Comparison of ENCODE assay signal across 8 cellular contexts in the genomic region with DNA sequence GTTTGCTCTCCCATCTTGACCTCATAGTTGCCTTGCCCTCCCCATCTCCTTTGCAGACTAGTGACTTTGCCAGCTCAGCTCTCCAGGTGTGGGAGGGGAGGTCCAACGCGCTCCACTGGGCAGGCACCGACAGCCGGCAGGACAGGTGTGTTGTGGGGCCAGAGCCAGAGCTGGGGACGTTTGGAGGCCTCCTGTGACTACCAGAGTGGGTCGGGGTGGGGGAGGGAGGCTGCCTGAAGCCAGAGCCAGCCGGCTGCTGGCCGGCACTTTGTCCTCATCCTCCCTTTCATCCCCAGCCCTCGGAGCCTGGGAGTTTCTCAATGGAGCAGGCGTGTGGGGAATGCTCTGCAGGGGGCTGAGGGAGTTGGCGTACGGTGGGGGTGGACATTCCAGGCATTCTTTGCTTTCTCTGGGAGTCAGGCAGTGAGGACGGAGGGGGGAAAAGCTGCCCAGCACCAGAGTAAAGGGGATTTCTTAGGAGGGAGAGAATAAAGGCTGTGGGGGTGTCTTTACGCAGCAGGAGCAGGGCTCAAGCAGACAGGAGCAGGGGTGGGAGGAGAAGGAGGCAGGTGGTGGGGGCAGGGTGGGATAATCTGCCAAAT. TPM values are rescaled to one million over a fixed set of nuclear protein-coding genes. Genes with fewer than 3 reads are reported as not detected.
A peak's percentile ranks its signal among the peaks of the same experiment; 100 is the strongest.
DNase-seq lines count a peak whose midpoint lies in the region; ATAC-seq and TF ChIP-seq lines count a peak whose summit lies in the region.

No MANE protein-coding gene starts in this region.

- no peaks in the 10 kb centered on the region; the same call in 1 of the 2 replicates for H3K36me3 ChIP-seq in GM23248 (ENCODE audit: low read depth)
- H3K36me3 ChIP-seq in neural cell (ENCODE audit: insufficient read depth, low read length) = peaks cover 6% of the 10 kb centered on the region

- H3K27ac ChIP-seq in GM23248 = peak overlapping the region; percentile 95
- H3K27ac ChIP-seq in neural cell (ENCODE audit: low read length) = peak overlapping the region; percentile 57

- WGBS in GM23248 (ENCODE audit: low coverage in 1 of 2, low lambda C conversion rate in 2 of 2, missing lambda C conversion rate in 2 of 2), 2 experiments = 20% methylated on average over 13 to 14 of the region's 14 CpGs

- no peak for TF ChIP-seq RAD21 in neural cell (conservative IDR thresholded peaks at IDR 0.05)

- TF ChIP-seq EP300 in neural cell (conservative IDR thresholded peaks at IDR 0.05; ENCODE audit: poor library complexity, severe bottlenecking) = no peak

- no peaks in the 10 kb centered on the region for H3K9me3 ChIP-seq in GM23248 (ENCODE audit: low read depth)
- H3K9me3 ChIP-seq in neural cell (ENCODE audit: low read length) = no peaks in the 10 kb centered on the region

- H3K4me3 ChIP-seq in GM23248 (no peak overlapping the region), epithelial cell of esophagus (ENCODE audit: low read length) (no peak overlapping the region), neural cell (ENCODE audit: low read length) (peak overlapping the region; percentile 38)

- in situ Hi-C loops in GM23248 (cut with MboI) = no loop called here

- no peak for TF ChIP-seq CTCF in epithelial cell of esophagus (IDR thresholded peaks at IDR 0.05; ENCODE audit: insufficient read depth, low read depth, low read length, missing control alignments)
- no peak for TF ChIP-seq CTCF in neural cell (IDR thresholded peaks at IDR 0.05; ENCODE audit: poor library complexity, severe bottlenecking)

- peak overlapping the region; percentile 47; the same call in 1 of the 2 replicates for H2AFZ ChIP-seq in GM23248
- H2AFZ ChIP-seq in neural cell (ENCODE audit: low read depth, low read length) = peak overlapping the region; percentile 48

- peak overlapping the region; percentile 84 for H3K4me2 ChIP-seq in GM23248 (ENCODE audit: unreplicated experiment)
- H3K4me2 ChIP-seq in neural cell (ENCODE audit: low read length) = peak overlapping the region; percentile 27

- DNase-seq in GM23248 (peak; percentile 86), NCI-H69 (lab: John Stamatoyannopoulos, UW) (peak; percentile 60), epithelial cell of esophagus (ENCODE audit: low read depth) (peak; percentile 77), inferior parietal cortex (ENCODE audit: extremely low spot score) (no peak)
- no peak for DNase-seq in stimulated activated CD4-positive, alpha-beta T cell treated with anti-CD3 and anti-CD28 coated beads, Interleukin-2, amount 100 ng/mL, for 24 hours
- DNase-seq in stimulated activated CD4-positive, alpha-beta T cell treated with anti-CD3 and anti-CD28 coated beads, Interleukin-15, amount 100 ng/mL, for 24 hours = no peak

- H3K27me3 ChIP-seq in GM23248 (replicated peaks; ENCODE audit: insufficient read depth) (no peaks in the 10 kb centered on the region), neural cell (ENCODE audit: insufficient read depth, low read depth, low read length) (no peaks in the 10 kb centered on the region)

- H3K9me2 ChIP-seq in GM23248 (ENCODE audit: insufficient read depth) (no peaks in the 10 kb centered on the region), neural cell (ENCODE audit: insufficient read depth, low read length) (no peaks in the 10 kb centered on the region)

- H3F3A ChIP-seq in GM23248 (ENCODE audit: insufficient read depth) (peaks cover 53% of the 10 kb centered on the region), neural cell (ENCODE audit: insufficient read depth, low read length, poor library complexity, severe bottlenecking) (peaks cover 4% of the 10 kb centered on the region)

- no peaks in the 10 kb centered on the region for H4K20me1 ChIP-seq in GM23248 (ENCODE audit: insufficient read depth)
- no peaks in the 10 kb centered on the region for H4K20me1 ChIP-seq in neural cell (ENCODE audit: insufficient read depth)

- H3K9ac ChIP-seq in GM23248 = peak overlapping the region; percentile 72
- H3K9ac ChIP-seq in neural cell (ENCODE audit: low read length) = peak overlapping the region; percentile 56

- no peaks in the 10 kb centered on the region for H3K79me2 ChIP-seq in GM23248 (ENCODE audit: insufficient read depth)
- no peaks in the 10 kb centered on the region for H3K79me2 ChIP-seq in neural cell (replicated peaks; ENCODE audit: insufficient read depth, low read length)

- peaks cover 63% of the 10 kb centered on the region for H3K4me1 ChIP-seq in GM23248 (ENCODE audit: insufficient read depth)

- ATAC-seq in GM21717 (IDR thresholded peaks at IDR 0.05; ENCODE audit: unreplicated experiment) = no peak

TF ChIP-seq in neural cell, 6 proteins besides CTCF, POLR2A, EP300 and RAD21:
- TF ChIP-seq MXI1 (conservative IDR thresholded peaks at IDR 0.05; ENCODE audit: poor library complexity, severe bottlenecking) (no peak), TAF1 (IDR thresholded peaks at IDR 0.05; ENCODE audit: low read depth) (no peak), POLR2AphosphoS5 (IDR thresholded peaks at IDR 0.05) (peak; percentile 3), EZH2 (IDR thresholded peaks at IDR 0.05; ENCODE audit: borderline replicate concordance, insufficient read depth, low read length, poor library complexity, severe bottlenecking) (no peak), SMC3 (conservative IDR thresholded peaks at IDR 0.05; ENCODE audit: poor library complexity) (no peak)
- TF ChIP-seq, protein P1, sequence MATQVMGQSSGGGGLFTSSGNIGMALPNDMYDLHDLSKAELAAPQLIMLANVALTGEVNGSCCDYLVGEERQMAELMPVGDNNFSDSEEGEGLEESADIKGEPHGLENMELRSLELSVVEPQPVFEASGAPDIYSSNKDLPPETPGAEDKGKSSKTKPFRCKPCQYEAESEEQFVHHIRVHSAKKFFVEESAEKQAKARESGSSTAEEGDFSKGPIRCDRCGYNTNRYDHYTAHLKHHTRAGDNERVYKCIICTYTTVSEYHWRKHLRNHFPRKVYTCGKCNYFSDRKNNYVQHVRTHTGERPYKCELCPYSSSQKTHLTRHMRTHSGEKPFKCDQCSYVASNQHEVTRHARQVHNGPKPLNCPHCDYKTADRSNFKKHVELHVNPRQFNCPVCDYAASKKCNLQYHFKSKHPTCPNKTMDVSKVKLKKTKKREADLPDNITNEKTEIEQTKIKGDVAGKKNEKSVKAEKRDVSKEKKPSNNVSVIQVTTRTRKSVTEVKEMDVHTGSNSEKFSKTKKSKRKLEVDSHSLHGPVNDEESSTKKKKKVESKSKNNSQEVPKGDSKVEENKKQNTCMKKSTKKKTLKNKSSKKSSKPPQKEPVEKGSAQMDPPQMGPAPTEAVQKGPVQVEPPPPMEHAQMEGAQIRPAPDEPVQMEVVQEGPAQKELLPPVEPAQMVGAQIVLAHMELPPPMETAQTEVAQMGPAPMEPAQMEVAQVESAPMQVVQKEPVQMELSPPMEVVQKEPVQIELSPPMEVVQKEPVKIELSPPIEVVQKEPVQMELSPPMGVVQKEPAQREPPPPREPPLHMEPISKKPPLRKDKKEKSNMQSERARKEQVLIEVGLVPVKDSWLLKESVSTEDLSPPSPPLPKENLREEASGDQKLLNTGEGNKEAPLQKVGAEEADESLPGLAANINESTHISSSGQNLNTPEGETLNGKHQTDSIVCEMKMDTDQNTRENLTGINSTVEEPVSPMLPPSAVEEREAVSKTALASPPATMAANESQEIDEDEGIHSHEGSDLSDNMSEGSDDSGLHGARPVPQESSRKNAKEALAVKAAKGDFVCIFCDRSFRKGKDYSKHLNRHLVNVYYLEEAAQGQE (IDR thresholded peaks at IDR 0.05; ENCODE audit: borderline replicate concordance) = peak; percentile 51
TF ChIP-seq in neural cell: peak in this region for 2.

RNA-seq across cellular contexts. Expression of gene NUAK2, which starts 20.2 kb away (rescaled TPM):
- 3.0 and 4.4 TPM in 2 replicates for total RNA-seq in GM23248 (2014; rRNA removed; shearing (Covaris generic))
- polyA plus RNA-seq in GM23248 (2016; fragmentation: Nextera tagmentation; extraction: Ambion mirVana) (3.7 and 3.8 TPM in 2 replicates), neural cell (1.4 and 2.9 TPM in 2 replicates)
- 2.5 and 3.2 TPM in 2 replicates for polyA minus RNA-seq in neural cell

RNA-seq across cellular contexts. Expression of gene KLHDC8A, which starts 55.4 kb away (rescaled TPM):
- total RNA-seq in GM23248 (2014; rRNA removed; shearing (Covaris generic)) = not detected in 2 replicates
- 0.08 TPM in 1 of 2 replicates, not detected in the other for polyA plus RNA-seq in GM23248 (2016; fragmentation: Nextera tagmentation; extraction: Ambion mirVana)
- polyA plus RNA-seq in neural cell = 7.7 and 11.7 TPM in 2 replicates
- polyA minus RNA-seq in neural cell = 4.4 TPM in 2 replicates

Comparison
In these comparisons a context has a peak if more than half of its experiments do, and no peak if none do; other contexts are left out.
1. DNase-seq: peak in GM23248 (single experiment), NCI-H69 (single experiment) and epithelial cell of esophagus (single experiment); none in stimulated activated CD4-positive, alpha-beta T cell treated with anti-CD3 and anti-CD28 coated beads, Interleukin-2, amount 100 ng/mL, for 24 hours (0 of 2), stimulated activated CD4-positive, alpha-beta T cell treated with anti-CD3 and anti-CD28 coated beads, Interleukin-15, amount 100 ng/mL, for 24 hours (single experiment) and inferior parietal cortex (single experiment).